ENCODE assay signal across 1 cellular context in genomic region chr1:231065510-231066241, GRCh38.
TF ChIP-seq lines count a peak whose summit lies in the region.

No MANE protein-coding gene starts in this region.

TF ChIP-seq in K562, 482 proteins besides CTCF, POLR2A, EP300 and RAD21 (continued from another document and continues in another):
- TF ChIP-seq PRDM10 (IDR thresholded peaks at IDR 0.05; ENCODE audit: partially characterized antibody) (peak; percentile 49), EZH2 (IDR thresholded peaks at IDR 0.05; ENCODE audit: borderline replicate concordance, low read depth, low read length) (no peak), TAF7 (tag; IDR thresholded peaks at IDR 0.05) (no peak), IRF2 (CRISPR knock-in tag; IDR thresholded peaks at IDR 0.05) (no peak), MECOM (CRISPR knock-in tag; IDR thresholded peaks at IDR 0.05) (no peak), BCLAF1 (IDR thresholded peaks at IDR 0.05; ENCODE audit: borderline replicate concordance in 1 of 2, control insufficient read depth in 1 of 2, low read depth in 2 of 2, low read length in 1 of 2) (no peak), ATF7 (IDR thresholded peaks at IDR 0.05) (peak; percentile 78), CC2D1A (IDR thresholded peaks at IDR 0.05) (peak; percentile 73; the same call in 1 of the 2 replicates), ATF2 (CRISPR knock-in tag; IDR thresholded peaks at IDR 0.05) (no peak), ZEB2 (IDR thresholded peaks at IDR 0.05) (peak; percentile 56), FOXK2 (conservative IDR thresholded peaks at IDR 0.05 in 1 of 2, IDR thresholded peaks at IDR 0.05 in 1 of 2; ENCODE audit: low read depth in 2 of 2) (no peak), KLF1 (tag; IDR thresholded peaks at IDR 0.05) (no peak), HOXB6 (CRISPR knock-in tag; IDR thresholded peaks at IDR 0.05; ENCODE audit: borderline replicate concordance) (no peak), RB1 (IDR thresholded peaks at IDR 0.05; ENCODE audit: low read depth) (no peak), THAP7 (CRISPR knock-in tag; IDR thresholded peaks at IDR 0.05) (no peak), PHF20 (IDR thresholded peaks at IDR 0.05; ENCODE audit: partially characterized antibody) (no peak), NR4A1 (CRISPR knock-in tag; IDR thresholded peaks at IDR 0.05) (no peak), NR4A1 (tag; IDR thresholded peaks at IDR 0.05) (no peak), CHCHD3 (CRISPR knock-in tag; IDR thresholded peaks at IDR 0.05) (no peak), TCF15 (CRISPR knock-in tag; IDR thresholded peaks at IDR 0.05) (no peak), FOXP1 (CRISPR knock-in tag; IDR thresholded peaks at IDR 0.05) (no peak), SIRT6 (IDR thresholded peaks at IDR 0.05; ENCODE audit: low read depth, low read length) (no peak), NR2C2 (CRISPR knock-in tag; IDR thresholded peaks at IDR 0.05) (no peak), NR2C2 (tag; IDR thresholded peaks at IDR 0.05) (peak; percentile 79), ZNF398 (CRISPR knock-in tag; IDR thresholded peaks at IDR 0.05) (no peak), MEIS2 (IDR thresholded peaks at IDR 0.05; ENCODE audit: partially characterized antibody) (peak; percentile 62), MLLT1 (IDR thresholded peaks at IDR 0.05) (no peak), NCOA1 (IDR thresholded peaks at IDR 0.05; ENCODE audit: low read depth) (peak; percentile 61; the same call in 1 of the 2 replicates), GMEB1 (CRISPR knock-in tag; IDR thresholded peaks at IDR 0.05) (no peak), CHD1 (IDR thresholded peaks at IDR 0.05; ENCODE audit: low read length) (no peak), TAF9B (IDR thresholded peaks at IDR 0.05; ENCODE audit: partially characterized antibody) (no peak), GABPB2 (CRISPR knock-in tag; conservative IDR thresholded peaks at IDR 0.05) (no peak), NR0B1 (IDR thresholded peaks at IDR 0.05; ENCODE audit: partially characterized antibody) (no peak), ARID3A (IDR thresholded peaks at IDR 0.05; ENCODE audit: borderline replicate concordance, low read depth, low read length) (peak; percentile 35; the same call in 1 of the 2 replicates), EHMT2 (IDR thresholded peaks at IDR 0.05) (no peak), ZNF282 (CRISPR knock-in tag; IDR thresholded peaks at IDR 0.05) (no peak), POLR2AphosphoS5 (IDR thresholded peaks at IDR 0.05; ENCODE audit: control insufficient read depth, insufficient read depth, low read depth, low read length) (peak; percentile 65; the same call in 1 of the 2 replicates), AFF4 (CRISPR knock-in tag; IDR thresholded peaks at IDR 0.05) (no peak), RBM34 (IDR thresholded peaks at IDR 0.05; ENCODE audit: borderline replicate concordance, insufficient read depth, low read length) (no peak)
